22 cellular contexts compared by ENCODE assay signal in the genomic region with DNA sequence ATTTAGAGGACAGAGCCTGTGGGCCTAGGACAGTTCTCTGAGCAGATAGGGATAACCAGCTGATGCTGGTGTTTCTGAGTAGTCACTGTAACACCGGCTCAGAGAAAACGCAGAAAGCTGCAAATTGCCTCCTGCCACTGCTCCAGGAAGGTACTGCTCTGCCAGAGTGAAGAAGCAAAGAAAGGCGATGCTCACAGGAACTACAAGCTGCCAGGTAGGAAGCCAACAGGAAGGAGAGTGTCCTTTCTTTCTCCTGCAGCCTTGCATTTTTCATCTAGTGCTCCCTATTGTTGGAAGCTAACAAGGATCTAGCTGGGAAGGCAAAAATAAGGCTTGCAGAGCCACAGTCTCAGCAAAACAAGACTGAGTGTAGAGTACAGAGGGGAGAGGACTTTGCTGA.
"Had no signal": no experiment of that assay in that cellular context is flagged by ENCODE, and none has a peak within 500 bp of the region (broad histone marks: within the 10 kb centered on the region; RNA-seq: fewer than 3 reads in every experiment).

No MANE protein-coding gene starts in this region.

- FAIRE-seq: kidney, urothelium cell line had no signal

- H3K4me3 ChIP-seq: dorsolateral prefrontal cortex, esophagus squamous epithelium, gastroesophageal sphincter, left ventricle myocardium inferior, lower lobe of right lung, right atrium auricular region, sigmoid colon, skin epidermis had no signal

- H3K27me3 Mint-ChIP-seq: central memory CD8-positive, alpha-beta T cell; naive B cell had no signal

- DNase-seq: cortex of kidney; dorsolateral prefrontal cortex; effector memory CD4-positive, alpha-beta T cell; esophagus squamous epithelium; foreskin fibroblast; glutamatergic neuron; kidney; left cardiac atrium; left ventricle myocardium inferior; lower lobe of right lung; mesenchymal stem cell; naive B cell; nephron progenitor cell; posterior cingulate gyrus; sigmoid colon; stimulated activated naive CD4-positive, alpha-beta T cell treated with Interleukin-2 at 50 U/mL for 16 hours had no signal

- H3K9me3 Mint-ChIP-seq: nephron progenitor cell, type B pancreatic cell had no signal

- H3K36me3 Mint-ChIP-seq: naive B cell, type B pancreatic cell had no signal

- ATAC-seq: gastroesophageal sphincter, left cardiac atrium, lower lobe of right lung had no signal

- H3K4me1 Mint-ChIP-seq: central memory CD8-positive, alpha-beta T cell; naive B cell; nephron progenitor cell had no signal

- H3K27me3 ChIP-seq: esophagus squamous epithelium, gastroesophageal sphincter, right atrium auricular region, sigmoid colon had no signal

- H3K36me3 ChIP-seq: esophagus squamous epithelium, gastroesophageal sphincter, left ventricle myocardium inferior, lower lobe of right lung, right atrium auricular region, sigmoid colon had no signal

- H3K27ac ChIP-seq: dorsolateral prefrontal cortex, esophagus squamous epithelium, gastroesophageal sphincter, left ventricle myocardium inferior, lower lobe of right lung, right atrium auricular region, sigmoid colon, skin epidermis had no signal

- H3K27ac Mint-ChIP-seq: naive B cell, nephron progenitor cell, type B pancreatic cell had no signal

- H3K4me3 Mint-ChIP-seq: central memory CD8-positive, alpha-beta T cell; naive B cell; nephron progenitor cell; type B pancreatic cell had no signal

- H3K9me3 ChIP-seq: esophagus squamous epithelium, gastroesophageal sphincter, lower lobe of right lung, right atrium auricular region, sigmoid colon had no signal

- H3K4me1 ChIP-seq: esophagus squamous epithelium, gastroesophageal sphincter, left ventricle myocardium inferior, lower lobe of right lung, right atrium auricular region, sigmoid colon had no signal
